In genomic region chr14:55450124-55450523, GRCh38 we compare ENCODE assay signal across 35 cellular contexts. TPM values are rescaled to one million over a fixed set of nuclear protein-coding genes. Genes with fewer than 3 reads are reported as not detected.
DNase-seq lines count a peak whose midpoint lies in the region; ATAC-seq and TF ChIP-seq lines count a peak whose summit lies in the region.
"Had no signal": no experiment of that assay in that cellular context is flagged by ENCODE, and none has a peak within 500 bp of the region (broad histone marks: within the 10 kb centered on the region; RNA-seq: fewer than 3 reads in every experiment).

No MANE protein-coding gene starts in this region.

- H3K36me3 ChIP-seq in IMR-90 (ENCODE audit: control insufficient read depth, insufficient read depth, low read length) (no peaks in the 10 kb centered on the region), thyroid gland (no peaks in the 10 kb centered on the region), gastroesophageal sphincter (no peaks in the 10 kb centered on the region)
- H3K36me3 ChIP-seq: cardiac muscle cell, sigmoid colon, transverse colon had no signal

- no peak overlapping the region for H3K23ac ChIP-seq in IMR-90 (ENCODE audit: low read depth, low read length)

- H3K4me1 ChIP-seq in IMR-90 (ENCODE audit: control insufficient read depth, insufficient read depth, low read length) (peaks cover 17% of the 10 kb centered on the region), thyroid gland (peaks cover 9 to 59% of the 10 kb centered on the region in 2 donors), gastroesophageal sphincter (peaks cover 0 to 44% (median 10%) of the 10 kb centered on the region in 3 donors)
- H3K4me1 ChIP-seq: psoas muscle had no signal

- no peaks in the 10 kb centered on the region for H3K36me3 Mint-ChIP-seq in activated T-helper 17 cell treated with anti-CD3 and anti-CD28 coated beads, Interleukin-2, amount 50 U/mL, for 72 hours (ENCODE audit: low read depth)
- H3K36me3 Mint-ChIP-seq: activated naive CD8-positive, alpha-beta T cell treated with anti-CD3 and anti-CD28 coated beads for 36 hours; natural killer cell treated with Interleukin-12 subunit alpha and Interleukin-12 subunit beta and Interleukin-15 and Interleukin-18, amount 100 ng/mL, for 72 hours had no signal

- H2BK20ac ChIP-seq in IMR-90 (ENCODE audit: low read depth, low read length), result peak overlapping the region; percentile 2; the same call in 1 of the 2 replicates

- no peak overlapping the region for H2AFZ ChIP-seq in IMR-90 (replicated peaks; ENCODE audit: low read length, poor library complexity)

- H3K9me3 Mint-ChIP-seq in activated T-helper 17 cell treated with anti-CD3 and anti-CD28 coated beads, Interleukin-2, amount 50 U/mL, for 72 hours, result no peaks in the 10 kb centered on the region
- H3K9me3 Mint-ChIP-seq: activated naive CD8-positive, alpha-beta T cell treated with anti-CD3 and anti-CD28 coated beads for 36 hours; natural killer cell treated with Interleukin-12 subunit alpha and Interleukin-12 subunit beta and Interleukin-15 and Interleukin-18, amount 100 ng/mL, for 72 hours had no signal

- ATAC-seq in IMR-90 (ENCODE audit: low read depth) (no peak), HG02884 (IDR thresholded peaks at IDR 0.05; ENCODE audit: unreplicated experiment) (no peak), gastroesophageal sphincter (no peak)
- no peak for ATAC-seq in activated T-helper 17 cell treated with anti-CD3 and anti-CD28 coated beads, Interleukin-2, amount 50 U/mL, for 72 hours (replicated peaks)
- ATAC-seq: psoas muscle had no signal

- WGBS in IMR-90 (ENCODE audit: extremely low coverage in 2 of 2, insufficient read length in 1 of 2), 2 experiments, result no CpG with 5 or more reads among the region's 2 CpGs
- WGBS in thyroid gland, 2 donors, result 21 to 35% methylated on average over 2 of the region's 2 CpGs
- 73 to 100% methylated on average over 2 of the region's 2 CpGs for WGBS in gastroesophageal sphincter (ENCODE audit: low coverage in 1 of 2), 2 donors

- H3K4me3 ChIP-seq in IMR-90 (ENCODE audit: insufficient read depth, low read depth, low read length) (no peak overlapping the region), thyroid gland (replicated peaks in 1 of 3) (no peak overlapping the region), gastroesophageal sphincter (no peak overlapping the region)
- H3K4me3 ChIP-seq: cardiac muscle cell, psoas muscle, sigmoid colon, transverse colon had no signal

- H2AK9ac ChIP-seq in IMR-90 (replicated peaks; ENCODE audit: low read depth, low read length, poor library complexity), result no peak overlapping the region

- H3K18ac ChIP-seq in IMR-90 (ENCODE audit: low read depth, low read length), result no peak overlapping the region

- H2BK5ac ChIP-seq in IMR-90 (ENCODE audit: low read depth, low read length, poor library complexity, severe bottlenecking), result no peak overlapping the region

- POLR2A ChIA-PET in IMR-90 (lab: Charles Lee; ENCODE audit: unreplicated experiment), result no interaction called here

- H3K4me3 Mint-ChIP-seq in activated T-helper 17 cell treated with anti-CD3 and anti-CD28 coated beads, Interleukin-2, amount 50 U/mL, for 72 hours, result no peak overlapping the region
- H3K4me3 Mint-ChIP-seq: activated naive CD8-positive, alpha-beta T cell treated with anti-CD3 and anti-CD28 coated beads for 36 hours; natural killer cell treated with Interleukin-12 subunit alpha and Interleukin-12 subunit beta and Interleukin-15 and Interleukin-18, amount 100 ng/mL, for 72 hours had no signal

- H3K9ac ChIP-seq in IMR-90 (ENCODE audit: low read depth, low read length), result no peak overlapping the region

- H2BK15ac ChIP-seq in IMR-90 (ENCODE audit: low read depth, low read length), result no peak overlapping the region

- TF ChIP-seq EP300 in gastroesophageal sphincter (IDR thresholded peaks at IDR 0.05), result no peak

- TF ChIP-seq RAD21 in IMR-90 (IDR thresholded peaks at IDR 0.05; ENCODE audit: low read length), result no peak

- H3K9me1 ChIP-seq in IMR-90 (ENCODE audit: insufficient read depth, low read length), result 0 out of 2 replicates have a peak, but pooled peaks cover 3% of the 10 kb centered on the region

- peak overlapping the region; percentile 16 for H3K27ac Mint-ChIP-seq in activated T-helper 17 cell treated with anti-CD3 and anti-CD28 coated beads, Interleukin-2, amount 50 U/mL, for 72 hours
- H3K27ac Mint-ChIP-seq: activated naive CD8-positive, alpha-beta T cell treated with anti-CD3 and anti-CD28 coated beads for 36 hours; natural killer cell treated with Interleukin-12 subunit alpha and Interleukin-12 subunit beta and Interleukin-15 and Interleukin-18, amount 100 ng/mL, for 72 hours had no signal

- dilution Hi-C loops in IMR-90 (cut with HindIII; ENCODE audit: low sequenced_read_pairs, unreplicated experiment), result no loop called here

- H3K9me3 ChIP-seq in IMR-90 (ENCODE audit: control insufficient read depth, insufficient read depth, low read length) (no peaks in the 10 kb centered on the region), thyroid gland (no peaks in the 10 kb centered on the region), gastroesophageal sphincter (no peaks in the 10 kb centered on the region)
- H3K9me3 ChIP-seq: psoas muscle, sigmoid colon, transverse colon had no signal

- H2BK120ac ChIP-seq in IMR-90 (ENCODE audit: low read depth, low read length), result no peak overlapping the region

- no peaks in the 10 kb centered on the region; a peak in 1 of 4 replicates for H3K79me1 ChIP-seq in IMR-90 (ENCODE audit: low read depth in 1 of 2, low read length in 2 of 2)

- H4K20me1 ChIP-seq in IMR-90 (ENCODE audit: insufficient read depth, low read length), result no peaks in the 10 kb centered on the region

- intact Hi-C loops in IMR-90 (cut with micrococcal nuclease) (no loop called here), thyroid gland (cut with DNase I) (no loop called here)

- no peak for TF ChIP-seq CTCF in IMR-90 (conservative IDR thresholded peaks at IDR 0.05; ENCODE audit: low read depth, low read length)
- no peak for TF ChIP-seq CTCF in thyroid gland (IDR thresholded peaks at IDR 0.05)
- TF ChIP-seq CTCF in gastroesophageal sphincter (IDR thresholded peaks at IDR 0.05), result no peak

- no peak overlapping the region for H4K91ac ChIP-seq in IMR-90 (ENCODE audit: insufficient read depth, low read depth, low read length)

- in situ Hi-C loops in IMR-90 (cut with MboI; ENCODE audit: low sequenced_read_pairs), result loop anchor here (5.0 kb wide), 1 partner anchor 1037 kb away; no protein-coding TSS in a partner anchor

- H3K4me2 ChIP-seq in IMR-90 (ENCODE audit: low read depth, low read length), result no peak overlapping the region

- no peak overlapping the region for H3K14ac ChIP-seq in IMR-90 (replicated peaks; ENCODE audit: low read depth, low read length)

- no peak overlapping the region for H3K56ac ChIP-seq in IMR-90 (ENCODE audit: extremely low read depth, insufficient read depth, low read length)

- H3K27me3 Mint-ChIP-seq in activated T-helper 17 cell treated with anti-CD3 and anti-CD28 coated beads, Interleukin-2, amount 50 U/mL, for 72 hours, result peaks cover 9% of the 10 kb centered on the region

- TF ChIP-seq POLR2A in IMR-90 (IDR thresholded peaks at IDR 0.05; ENCODE audit: low read depth, low read length), result no peak
- TF ChIP-seq POLR2A in thyroid gland (IDR thresholded peaks at IDR 0.05), result no peak
- TF ChIP-seq POLR2A in gastroesophageal sphincter (IDR thresholded peaks at IDR 0.05), result no peak

- H3K27me3 ChIP-seq in IMR-90 (ENCODE audit: control insufficient read depth, insufficient read depth, low read length) (no peaks in the 10 kb centered on the region), thyroid gland (no peaks in the 10 kb centered on the region), gastroesophageal sphincter (no peaks in the 10 kb centered on the region)
- H3K27me3 ChIP-seq: cardiac muscle cell, sigmoid colon, transverse colon had no signal

- no peak overlapping the region for H2AK5ac ChIP-seq in IMR-90 (ENCODE audit: low read depth, low read length)

- CTCF ChIA-PET in IMR-90 (lab: Yijun Ruan, JAX), result no interaction called here

- H3K27ac ChIP-seq in IMR-90 (ENCODE audit: insufficient read depth, low read length) (no peak overlapping the region), thyroid gland (no peak overlapping the region), gastroesophageal sphincter (no peak overlapping the region)
- H3K27ac ChIP-seq: cardiac muscle cell, epithelial cell of prostate, psoas muscle, RWPE1, sigmoid colon, VCaP had no signal

- H4K8ac ChIP-seq in IMR-90 (ENCODE audit: low read depth in 2 of 2, low read length in 2 of 2), result no peak overlapping the region

- DNase-seq in IMR-90, result no peak
- peak; percentile 78 for DNase-seq in NOMO-1 treated with DMSO at 0.1 percent for 48 hours (lab: John Stamatoyannopoulos, UW; ENCODE audit: unreplicated experiment)
- peak; percentile 17 to 24 for DNase-seq in thyroid gland
- DNase-seq in C1 segment of cervical spinal cord (lab: John Stamatoyannopoulos, UW), result no peak
- DNase-seq: activated CD4-positive, alpha-beta T cell treated with anti-CD3 and anti-CD28 coated beads for 48 hours; activated effector memory CD4-positive, alpha-beta T cell treated with anti-CD3 and anti-CD28 coated beads, Interleukin-2, amount 50 U/mL, for 16 hours; activated naive CD8-positive, alpha-beta T cell treated with anti-CD3 and anti-CD28 coated beads for 36 hours; aorta; COR-L47; DMS79; effector CD8-positive, alpha-beta T cell; glutamatergic neuron; NCI-H1436; NCI-H2081 treated with DMSO at 0.1 percent for 48 hours; NCI-H345; occipital lobe; psoas muscle; sigmoid colon; stimulated activated CD4-positive, alpha-beta T cell treated with anti-CD3 and anti-CD28 coated beads, Interleukin-12 subunit alpha, Interleukin-12 subunit beta, amount 100 ng/mL, for 4 hours; stimulated activated CD4-positive, alpha-beta T cell treated with anti-CD3 and anti-CD28 coated beads, Interleukin-4, amount 100 ng/mL, for 1 hour; transverse colon had no signal

- no TSS peak for BruUV-seq in IMR-90 (replicated peaks; lab: Mats Ljungman, UMichigan)

- no peak overlapping the region for H4K5ac ChIP-seq in IMR-90 (ENCODE audit: low read depth, low read length)

- peaks cover 15% of the 10 kb centered on the region for H3K4me1 Mint-ChIP-seq in activated T-helper 17 cell treated with anti-CD3 and anti-CD28 coated beads, Interleukin-2, amount 50 U/mL, for 72 hours

- no peak overlapping the region for H3K4ac ChIP-seq in IMR-90 (ENCODE audit: low read depth, low read length)

RNA-seq across cellular contexts. Expression of gene TBPL2, which starts 9.7 kb away (rescaled TPM):
- total RNA-seq in IMR-90 (2012; rRNA removed), result not detected in 2 replicates
- polyA plus RNA-seq in IMR-90 (2012; rRNA removed), result not detected in 2 replicates
- polyA plus RNA-seq in IMR-90 (2012; cell fraction: cytosol; rRNA removed), result not detected in 2 replicates
- not detected in 2 replicates for polyA plus RNA-seq in IMR-90 (2012; cell fraction: nucleus; rRNA removed; ENCODE audit: low replicate concordance)
- total RNA-seq in activated T-helper 17 cell treated with anti-CD3 and anti-CD28 coated beads, Interleukin-2, amount 50 U/mL, for 72 hours, result not detected
- total RNA-seq in thyroid gland, result not detected
- total RNA-seq in gastroesophageal sphincter, result not detected
- total RNA-seq: activated CD8-positive, alpha-beta memory T cell treated with anti-CD3 and anti-CD28 coated beads for 36 hours; activated naive CD8-positive, alpha-beta T cell treated with anti-CD3 and anti-CD28 coated beads for 36 hours; aorta; cardiac muscle cell; MCF 10A; mucosa of gallbladder; natural killer cell treated with Interleukin-12 subunit alpha and Interleukin-12 subunit beta and Interleukin-15 and Interleukin-18, amount 100 ng/mL, for 72 hours; occipital lobe; psoas muscle; sigmoid colon; SK-MEL-5; T-helper 2 cell treated with Interferon-gamma antibody and Interleukin-4, amounts not matched to agents 100 ng/mL and 5 ng/mL, for 36 hours; transverse colon had no signal
- polyA plus RNA-seq: aorta, BJ, cardiac muscle cell, psoas muscle, sigmoid colon had no signal

RNA-seq across cellular contexts. Expression of gene ATG14, which starts 38.5 kb away (rescaled TPM):
- 12.4 and 13.3 TPM in 2 replicates for total RNA-seq in IMR-90 (2012; rRNA removed)
- polyA plus RNA-seq in IMR-90 (2012; rRNA removed), result 3.6 and 5.0 TPM in 2 replicates
- 1.3 and 1.4 TPM in 2 replicates for polyA plus RNA-seq in IMR-90 (2012; cell fraction: cytosol; rRNA removed)
- 5.8 and 22.7 TPM in 2 replicates for polyA plus RNA-seq in IMR-90 (2012; cell fraction: nucleus; rRNA removed; ENCODE audit: low replicate concordance)
- 1 to 10 TPM; 6.2 to 8.0 TPM for total RNA-seq in activated T-helper 17 cell treated with anti-CD3 and anti-CD28 coated beads, Interleukin-2, amount 50 U/mL, for 72 hours
- total RNA-seq in thyroid gland, result 10 to 100 TPM; 13.3 to 22.2 (median 19.1) TPM
- 10 to 100 TPM; 16.4 to 29.9 (median 18.1) TPM for total RNA-seq in gastroesophageal sphincter

Comparison
In these comparisons a context has a peak if more than half of its experiments do, and no peak if none do; other contexts are left out.
1. DNase-seq: peak in NOMO-1 treated with DMSO at 0.1 percent for 48 hours (single experiment) and thyroid gland (2 of 2); none in IMR-90 (single experiment) and C1 segment of cervical spinal cord (0 of 14).